ENCODE assay signal across 8 cellular contexts in genomic region chr3:126523745-126524428, GRCh38. TPM values are rescaled to one million over a fixed set of nuclear protein-coding genes. Genes with fewer than 3 reads are reported as not detected.
A peak's percentile ranks its signal among the peaks of the same experiment; 100 is the strongest.
DNase-seq lines count a peak whose midpoint lies in the region; ATAC-seq and TF ChIP-seq lines count a peak whose summit lies in the region.

TSS of gene CHST13 (plus strand) at chr3:126524155. CDS start at chr3:126524333, 178 bp downstream.

- dilution Hi-C loops in mammary epithelial cell (cut with HindIII; ENCODE audit: low sequenced_read_pairs): no loop called here

- no peaks in the 10 kb centered on the region for H4K20me1 ChIP-seq in mammary epithelial cell (ENCODE audit: insufficient read depth, low read length)

- peak within 1 kb of the TSS; percentile 50 for H2AFZ ChIP-seq in mammary epithelial cell (ENCODE audit: low read depth, low read length)

- WGBS in mammary epithelial cell (ENCODE audit: low coverage, missing lambda C conversion rate): 2% methylated on average over 24 of the region's 56 CpGs

- intact Hi-C loops in mammary epithelial cell (cut with micrococcal nuclease): loop anchor here (2.0 to 5.0 kb wide), 3 partner anchors 463 to 1021 kb away; no protein-coding TSS in a partner anchor

- in situ Hi-C loops in mammary epithelial cell (cut with MboI; ENCODE audit: low sequenced_read_pairs in 2 of 2): loop anchor here in 1 of 2 donors (25.0 kb wide), 1 partner anchor 1013 kb away; no protein-coding TSS in a partner anchor

- no peak within 1 kb of the TSS for H3K9ac ChIP-seq in mammary epithelial cell (ENCODE audit: insufficient read depth, low read length)

- BruUV-seq in mammary epithelial cell (replicated peaks; lab: Mats Ljungman, UMichigan): no TSS peak

- H3K36me3 ChIP-seq in mammary epithelial cell (ENCODE audit: insufficient read depth, low read length): no peaks in the 10 kb centered on the region

- no peaks in the 10 kb centered on the region for H3K9me3 ChIP-seq in mammary epithelial cell (replicated peaks; ENCODE audit: insufficient read depth, low read length)

- DNase-seq in Daoy (ENCODE audit: low read depth): peak; percentile 72
- DNase-seq in NCI-H146 treated with DMSO at 0.1 percent for 48 hours (lab: John Stamatoyannopoulos, UW; ENCODE audit: unreplicated experiment): peak; percentile 57
- peak; percentile 49 for DNase-seq in mammary epithelial cell
- DNase-seq in left lobe of liver (ENCODE audit: low spot score): peak; percentile 95
- DNase-seq in stromal cell of bone marrow (ENCODE audit: low read depth): peak; percentile 18
- no peak for DNase-seq in NCI-H128 (lab: John Stamatoyannopoulos, UW; ENCODE audit: unreplicated experiment)

- peak within 1 kb of the TSS; percentile 82 for H3K4me2 ChIP-seq in mammary epithelial cell (ENCODE audit: insufficient read depth, low read depth, low read length)

- H3K27me3 ChIP-seq in mammary epithelial cell (ENCODE audit: insufficient read depth, low read length): peaks cover 2% of the 10 kb centered on the region

- peaks cover 5% of the 10 kb centered on the region for H3K4me1 ChIP-seq in mammary epithelial cell (ENCODE audit: insufficient read depth, low read length)

- CTCF ChIA-PET in mammary epithelial cell (lab: Charles Lee; ENCODE audit: low non-redundant PET): no interaction called here

- ATAC-seq in left lobe of liver: peak; percentile 74
- no peak for ATAC-seq in HG03469 (IDR thresholded peaks at IDR 0.05; ENCODE audit: unreplicated experiment)
- no peak for ATAC-seq in HG02610 (IDR thresholded peaks at IDR 0.05; ENCODE audit: unreplicated experiment)

- no peaks in the 10 kb centered on the region for H3K79me2 ChIP-seq in mammary epithelial cell (ENCODE audit: insufficient read depth, low read length)

- H3K4me3 ChIP-seq in mammary epithelial cell (replicated peaks in 1 of 3; ENCODE audit: insufficient read depth in 1 of 3, low read depth in 2 of 3, low read length in 3 of 3): peak within 1 kb of the TSS in 2 of 3 experiments; percentile 25 to 39

- TF ChIP-seq CTCF in mammary epithelial cell (conservative IDR thresholded peaks at IDR 0.05 in 1 of 2, IDR thresholded peaks at IDR 0.05 in 1 of 2; ENCODE audit: extremely low read depth in 1 of 2, insufficient read depth in 1 of 2, low read depth in 1 of 2, low read length in 2 of 2): no peak

- no peak within 1 kb of the TSS for H3K27ac ChIP-seq in mammary epithelial cell (ENCODE audit: insufficient read depth, low read depth, low read length)

RNA-seq across cellular contexts. Expression of gene CHST13, which starts in this region (rescaled TPM):
- not detected in 2 replicates for total RNA-seq in Daoy (2014; rRNA removed; shearing (Covaris generic))
- total RNA-seq in mammary epithelial cell: not detected
- polyA plus RNA-seq in mammary epithelial cell: not detected
- not detected for polyA minus RNA-seq in mammary epithelial cell
- 43.8 TPM for total RNA-seq in left lobe of liver

Comparison
In these comparisons a context has a peak if more than half of its experiments do, and no peak if none do; other contexts are left out.
1. RNA of gene CHST13 (total RNA-seq): 43.8 TPM in left lobe of liver (single experiment); not detected in Daoy and not detected in mammary epithelial cell; every median in the first group is over 10 times any median in the second.
2. Peak in DNase-seq in Daoy; RNA of the gene not detected or under 1 TPM.
3. Peak in DNase-seq, H3K4me3 ChIP-seq and H3K4me2 ChIP-seq in mammary epithelial cell; RNA of the gene not detected or under 1 TPM.